8 cellular contexts compared by ENCODE assay signal in genomic region chr3:12841970-12842328, GRCh38. TPM values are rescaled to one million over a fixed set of nuclear protein-coding genes. Genes with fewer than 3 reads are reported as not detected.
DNase-seq lines count a peak whose midpoint lies in the region; ATAC-seq and TF ChIP-seq lines count a peak whose summit lies in the region.

No MANE protein-coding gene starts in this region.

- WGBS in mammary epithelial cell (ENCODE audit: low coverage, missing lambda C conversion rate): 35% methylated on average over 5 of the region's 7 CpGs

- peak overlapping the region; percentile 34 for H3K4me2 ChIP-seq in mammary epithelial cell (ENCODE audit: insufficient read depth, low read depth, low read length)

- in situ Hi-C loops in mammary epithelial cell (cut with MboI; ENCODE audit: low sequenced_read_pairs in 2 of 2): no loop called here

- peaks cover 44% of the 10 kb centered on the region for H3K36me3 Mint-ChIP-seq in CD8-positive, alpha-beta T cell
- H3K36me3 Mint-ChIP-seq in neural crest cell (ENCODE audit: low read depth): peaks cover 29% of the 10 kb centered on the region

- peak overlapping the region; percentile 20 for H3K4me3 ChIP-seq in CD8-positive, alpha-beta T cell (ENCODE audit: low read depth, low read length)
- H3K4me3 ChIP-seq in HL-60 (replicated peaks; ENCODE audit: insufficient read depth, low read length): 0 out of 2 replicates have a peak overlapping the region, but pooled peaks have one; percentile 2
- H3K4me3 ChIP-seq in mammary epithelial cell (replicated peaks in 1 of 3; ENCODE audit: insufficient read depth in 1 of 3, low read depth in 2 of 3, low read length in 3 of 3): peak overlapping the region in 1 of 3 experiments; percentile 89

- no peaks in the 10 kb centered on the region for H3K27me3 Mint-ChIP-seq in CD8-positive, alpha-beta T cell (ENCODE audit: low read depth)
- no peaks in the 10 kb centered on the region for H3K27me3 Mint-ChIP-seq in neural crest cell (ENCODE audit: low read depth)

- peak overlapping the region; percentile 82 for H2AFZ ChIP-seq in mammary epithelial cell (ENCODE audit: low read depth, low read length)

- intact Hi-C loops in CD8-positive, alpha-beta T cell (cut with DNase I, micrococcal nuclease): loop anchor here (1.0 to 10.0 kb wide), 11 partner anchors 32 to 1813 kb away; partner anchors contain the start of genes TSEN2 (in 2 of the 2), CAND2 (in 1 of the 2), CCDC174 (in 1 of the 2) and LSM3 (in 1 of the 2)
- intact Hi-C loops in mammary epithelial cell (cut with micrococcal nuclease): loop anchor here (1.0 to 5.0 kb wide), 3 partner anchors 83 to 180 kb away; partner anchors contain the start of genes RAF1 and TMEM40

- peaks cover 29% of the 10 kb centered on the region for H3K4me1 ChIP-seq in CD8-positive, alpha-beta T cell (ENCODE audit: insufficient read depth, low read length)
- H3K4me1 ChIP-seq in mammary epithelial cell (ENCODE audit: insufficient read depth, low read length): peaks cover 32% of the 10 kb centered on the region

- peak overlapping the region; percentile 95 for H3K9ac ChIP-seq in mammary epithelial cell (ENCODE audit: insufficient read depth, low read length)

- CTCF ChIA-PET in CD8-positive, alpha-beta T cell (lab: Charles Lee): interaction anchor here (0.7 to 3.0 kb wide), 22 partner anchors 10 to 639 kb away, joined by 3 to 32 read pairs (median 4); partner anchors contain the start of gene CAND2
- CTCF ChIA-PET in mammary epithelial cell (lab: Charles Lee; ENCODE audit: low non-redundant PET): interaction anchor here (0.8 kb wide), 1 partner anchor 82 kb away, joined by 5 read pairs; no protein-coding TSS in a partner anchor

- peaks cover 44% of the 10 kb centered on the region for H3K79me2 ChIP-seq in mammary epithelial cell (ENCODE audit: insufficient read depth, low read length)

- peak overlapping the region; percentile 93 for H3K27ac ChIP-seq in CD8-positive, alpha-beta T cell (ENCODE audit: low read depth, low read length)
- H3K27ac ChIP-seq in HL-60 (replicated peaks): peak overlapping the region; percentile 99
- H3K27ac ChIP-seq in mammary epithelial cell (ENCODE audit: insufficient read depth, low read depth, low read length): peak overlapping the region; percentile 97

- H3K9me3 ChIP-seq in CD8-positive, alpha-beta T cell (ENCODE audit: low read length): no peaks in the 10 kb centered on the region
- no peaks in the 10 kb centered on the region for H3K9me3 ChIP-seq in mammary epithelial cell (replicated peaks; ENCODE audit: insufficient read depth, low read length)

- no peak for DNase-seq in CD8-positive, alpha-beta T cell
- DNase-seq in HL-60 (ENCODE audit: low read depth in 1 of 2, low spot score in 1 of 2): no peak
- DNase-seq in mammary epithelial cell: no peak
- DNase-seq in neural crest cell (ENCODE audit: low read depth, low spot score): no peak
- no peak for DNase-seq in germinal center (ENCODE audit: low spot score)
- no peak for DNase-seq in NCI-H526 (lab: John Stamatoyannopoulos, UW)
- no peak for DNase-seq in occipital lobe (lab: John Stamatoyannopoulos, UW)

- H3K36me3 ChIP-seq in CD8-positive, alpha-beta T cell (ENCODE audit: insufficient read depth, low read length): peaks cover 25% of the 10 kb centered on the region
- peaks cover 8% of the 10 kb centered on the region for H3K36me3 ChIP-seq in mammary epithelial cell (ENCODE audit: insufficient read depth, low read length)

- peaks cover 45% of the 10 kb centered on the region for H3K4me1 Mint-ChIP-seq in CD8-positive, alpha-beta T cell (ENCODE audit: low read depth)
- H3K4me1 Mint-ChIP-seq in neural crest cell: peaks cover 44% of the 10 kb centered on the region

- H3K9me3 Mint-ChIP-seq in CD8-positive, alpha-beta T cell: no peaks in the 10 kb centered on the region
- no peaks in the 10 kb centered on the region for H3K9me3 Mint-ChIP-seq in neural crest cell

- BruUV-seq in mammary epithelial cell (replicated peaks; lab: Mats Ljungman, UMichigan): no TSS peak

- H3K27ac Mint-ChIP-seq in CD8-positive, alpha-beta T cell: peak overlapping the region; percentile 99
- peak overlapping the region; percentile 100 for H3K27ac Mint-ChIP-seq in neural crest cell (ENCODE audit: unreplicated experiment)

- peak; percentile 11 for TF ChIP-seq CTCF in CD8-positive, alpha-beta T cell (IDR thresholded peaks at IDR 0.05)
- TF ChIP-seq CTCF in HL-60 (IDR thresholded peaks at IDR 0.05; ENCODE audit: insufficient read depth, low read length): no peak
- TF ChIP-seq CTCF in mammary epithelial cell (conservative IDR thresholded peaks at IDR 0.05 in 1 of 2, IDR thresholded peaks at IDR 0.05 in 1 of 2; ENCODE audit: extremely low read depth in 1 of 2, insufficient read depth in 1 of 2, low read depth in 1 of 2, low read length in 2 of 2): no peak
- peak; percentile 22 for TF ChIP-seq CTCF in neural crest cell (conservative IDR thresholded peaks at IDR 0.05)

- no peak for ATAC-seq in CD8-positive, alpha-beta T cell
- ATAC-seq in GM18861 (IDR thresholded peaks at IDR 0.05; ENCODE audit: unreplicated experiment): no peak

- POLR2A ChIA-PET in CD8-positive, alpha-beta T cell (lab: Charles Lee): interaction anchor here (0.6 to 2.5 kb wide), 17 partner anchors 9 to 1809 kb away, joined by 3 to 34 read pairs (median 4); partner anchors contain the start of genes CCDC174 and RAF1

- no peaks in the 10 kb centered on the region for H3K27me3 ChIP-seq in CD8-positive, alpha-beta T cell (ENCODE audit: insufficient read depth, low read length)
- H3K27me3 ChIP-seq in HL-60 (ENCODE audit: insufficient read depth, poor library complexity, severe bottlenecking) (no peaks in the 10 kb centered on the region), mammary epithelial cell (ENCODE audit: insufficient read depth, low read length) (no peaks in the 10 kb centered on the region)

- peaks cover 15% of the 10 kb centered on the region for H4K20me1 ChIP-seq in mammary epithelial cell (ENCODE audit: insufficient read depth, low read length)

- peak overlapping the region; percentile 98 for H3K4me3 Mint-ChIP-seq in CD8-positive, alpha-beta T cell
- peak overlapping the region; percentile 100 for H3K4me3 Mint-ChIP-seq in neural crest cell

- dilution Hi-C loops in mammary epithelial cell (cut with HindIII; ENCODE audit: low sequenced_read_pairs): no loop called here

RNA-seq across cellular contexts. Expression of gene RPL32, which starts 0.6 kb away (rescaled TPM):
- 1,000 to 10,000 TPM; 4,188 to 4,224 TPM for total RNA-seq in CD8-positive, alpha-beta T cell
- total RNA-seq in mammary epithelial cell (1,000 to 10,000 TPM in 1 of 2 donors, 100 to 1,000 TPM in 1; 686 to 1,631 TPM), neural crest cell (1,918 and 2,125 TPM in 2 replicates), occipital lobe (2,076 TPM)
- polyA plus RNA-seq in mammary epithelial cell: 2,092 TPM
- polyA minus RNA-seq in mammary epithelial cell: 770 TPM

RNA-seq across cellular contexts. Expression of gene CAND2, which starts 45.5 kb away (rescaled TPM):
- total RNA-seq in CD8-positive, alpha-beta T cell: 1 to 10 TPM in 1 of 2 experiments, under 1 TPM in 1; 0.92 to 1.1 TPM
- 1 to 10 TPM in 1 of 2 donors, under 1 TPM in 1; 0.42 to 1.7 TPM for total RNA-seq in mammary epithelial cell
- 0.19 TPM for polyA plus RNA-seq in mammary epithelial cell
- not detected for polyA minus RNA-seq in mammary epithelial cell
- total RNA-seq in neural crest cell: 14.8 and 15.5 TPM in 2 replicates
- 14.5 TPM for total RNA-seq in occipital lobe

Comparison
In these comparisons a context has a peak if more than half of its experiments do, and no peak if none do; other contexts are left out.
1. CTCF ChIP-seq: peak in CD8-positive, alpha-beta T cell (single experiment) and neural crest cell (single experiment); none in HL-60 (single experiment) and mammary epithelial cell (0 of 2).
2. Peak in every context shown above with its lines, with median percentiles within 50 percentile points of each other: H3K27ac ChIP-seq.